In genomic region chrX:120302434-120302833, GRCh38 we compare ENCODE assay signal across 9 cellular contexts. TPM values are rescaled to one million over a fixed set of nuclear protein-coding genes. Genes with fewer than 3 reads are reported as not detected.
DNase-seq lines count a peak whose midpoint lies in the region; ATAC-seq lines count a peak whose summit lies in the region.
"Had no signal": no experiment of that assay in that cellular context is flagged by ENCODE, and none has a peak within 500 bp of the region (broad histone marks: within the 10 kb centered on the region; RNA-seq: fewer than 3 reads in every experiment).

No MANE protein-coding gene starts in this region.

- ATAC-seq in GM18508 (IDR thresholded peaks at IDR 0.05; ENCODE audit: insufficient read depth, unreplicated experiment): peak; percentile 87
- ATAC-seq in GM21528 (IDR thresholded peaks at IDR 0.05; ENCODE audit: low FRiP score, unreplicated experiment): peak; percentile 94
- ATAC-seq in HG03575 (IDR thresholded peaks at IDR 0.05; ENCODE audit: extremely low read depth, insufficient number of reproducible peaks, low FRiP score, unreplicated experiment): peak; percentile 57
- peak; percentile 97 for ATAC-seq in naive thymus-derived CD4-positive, alpha-beta T cell

- POLR2A ChIA-PET in naive thymus-derived CD4-positive, alpha-beta T cell (lab: Charles Lee): interaction anchor here (0.5 to 1.3 kb wide), 4 partner anchors 52 to 76 kb away, joined by 3 to 4 read pairs (median 4); partner anchors contain the start of gene ZBTB33

- H3K36me3 ChIP-seq in naive thymus-derived CD4-positive, alpha-beta T cell (ENCODE audit: control insufficient read depth in 2 of 3, insufficient read depth in 3 of 3, low read length in 3 of 3): no peaks in the 10 kb centered on the region

- no peaks in the 10 kb centered on the region for H3K36me3 Mint-ChIP-seq in naive thymus-derived CD4-positive, alpha-beta T cell

- H3K27me3 ChIP-seq in naive thymus-derived CD4-positive, alpha-beta T cell (ENCODE audit: control insufficient read depth in 2 of 2, insufficient read depth in 2 of 2, low read length in 2 of 2): no peaks in the 10 kb centered on the region

- no peaks in the 10 kb centered on the region for H3K9me3 Mint-ChIP-seq in naive thymus-derived CD4-positive, alpha-beta T cell

- peak overlapping the region in 7 of 10 donors; percentile 3 to 59 (median 37) for H3K4me3 Mint-ChIP-seq in naive thymus-derived CD4-positive, alpha-beta T cell

- H3K9me3 ChIP-seq in naive thymus-derived CD4-positive, alpha-beta T cell (ENCODE audit: control insufficient read depth in 2 of 3, low read length in 3 of 3): no peaks in the 10 kb centered on the region

- CTCF ChIA-PET in naive thymus-derived CD4-positive, alpha-beta T cell (lab: Charles Lee): interaction anchor here (1.7 kb wide), 1 partner anchor 51 kb away, joined by 3 read pairs; no protein-coding TSS in a partner anchor

- no peak overlapping the region for H3K4me3 ChIP-seq in naive thymus-derived CD4-positive, alpha-beta T cell (ENCODE audit: low read length)

- peak overlapping the region in 2 of 9 donors; percentile 43 to 48 for H3K27ac Mint-ChIP-seq in naive thymus-derived CD4-positive, alpha-beta T cell

- DNase-seq in activated CD4-positive, alpha-beta T cell treated with anti-CD3 and anti-CD28 coated beads for 48 hours: peak; percentile 25
- peak in 4 of 9 donors; percentile 6 to 18 (median 14) for DNase-seq in naive thymus-derived CD4-positive, alpha-beta T cell
- DNase-seq in NCI-H1436 treated with DMSO at 0.1 percent for 48 hours (lab: John Stamatoyannopoulos, UW) (no peak), NCI-H187 treated with DMSO at 0.1 percent for 48 hours (lab: John Stamatoyannopoulos, UW) (no peak), retina (no peak)

- peaks cover 6 to 23% (median 11%) of the 10 kb centered on the region in 7 donors for H3K4me1 Mint-ChIP-seq in naive thymus-derived CD4-positive, alpha-beta T cell

- H3K27me3 Mint-ChIP-seq in naive thymus-derived CD4-positive, alpha-beta T cell: peaks cover 0 to 19% (median 0%) of the 10 kb centered on the region in 5 donors

- peaks cover 10 to 20% of the 10 kb centered on the region in 2 donors for H3K4me1 ChIP-seq in naive thymus-derived CD4-positive, alpha-beta T cell (ENCODE audit: control insufficient read depth in 2 of 2, insufficient read depth in 2 of 2, low read length in 2 of 2)

- intact Hi-C loops in naive thymus-derived CD4-positive, alpha-beta T cell (cut with micrococcal nuclease): no loop called here

- no peak overlapping the region for H3K27ac ChIP-seq in naive thymus-derived CD4-positive, alpha-beta T cell (ENCODE audit: low read depth, low read length)
- H3K27ac ChIP-seq: VCaP had no signal

RNA-seq across cellular contexts. Expression of gene TMEM255A, which starts 8.8 kb away (rescaled TPM):
- total RNA-seq in naive thymus-derived CD4-positive, alpha-beta T cell: 1 to 10 TPM in 1 of 5 experiments, not detected in 4; 1.2 TPM
- polyA plus RNA-seq in naive thymus-derived CD4-positive, alpha-beta T cell: under 1 TPM; 0.06 to 0.12 TPM

RNA-seq across cellular contexts. Expression of gene ZBTB33, which starts 51.8 kb away (rescaled TPM):
- 10 to 100 TPM; 15.3 to 30.7 (median 26.3) TPM for total RNA-seq in naive thymus-derived CD4-positive, alpha-beta T cell
- 10 to 100 TPM; 13.7 to 16.0 TPM for polyA plus RNA-seq in naive thymus-derived CD4-positive, alpha-beta T cell

RNA-seq across cellular contexts. Expression of gene ATP1B4, which starts 59.5 kb away (rescaled TPM):
- not detected for total RNA-seq in naive thymus-derived CD4-positive, alpha-beta T cell
- polyA plus RNA-seq in naive thymus-derived CD4-positive, alpha-beta T cell: not detected
